Comparison of ENCODE assay signal across 9 cellular contexts in the genomic region with DNA sequence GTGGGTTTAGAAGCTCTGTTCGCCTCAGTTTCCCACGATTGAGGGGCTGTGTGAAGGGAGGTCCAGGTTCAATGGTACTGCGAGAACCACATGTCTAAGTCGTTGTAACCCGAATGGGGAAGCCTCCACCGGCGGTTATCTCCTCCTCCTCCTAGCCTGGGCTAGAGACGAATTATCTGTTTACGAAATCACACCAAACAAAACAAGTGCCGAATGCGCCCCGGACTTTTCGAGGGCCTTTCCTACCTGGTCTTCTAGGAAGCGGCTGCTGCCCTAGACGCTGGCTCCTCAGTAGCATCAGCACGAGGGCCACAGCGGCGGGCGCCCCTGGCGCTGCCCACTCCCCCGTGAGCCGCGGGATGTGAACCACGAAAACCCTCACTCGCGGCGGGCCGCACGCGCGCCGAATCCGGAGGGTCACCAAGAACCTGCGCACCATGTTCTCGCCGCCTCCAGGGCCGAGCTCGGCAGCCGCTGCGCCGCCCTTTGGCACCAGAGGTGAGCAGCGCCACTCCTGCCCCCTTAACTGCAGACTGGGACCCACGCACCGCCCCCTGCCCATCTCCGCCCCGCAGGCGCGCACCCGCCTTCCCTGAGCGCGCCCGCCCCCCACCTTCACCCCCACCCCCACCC. TPM values are rescaled to one million over a fixed set of nuclear protein-coding genes. Genes with fewer than 3 reads are reported as not detected.
DNase-seq lines count a peak whose midpoint lies in the region; ATAC-seq and TF ChIP-seq lines count a peak whose summit lies in the region.
"Had no signal": no experiment of that assay in that cellular context is flagged by ENCODE, and none has a peak within 500 bp of the region (broad histone marks: within the 10 kb centered on the region; RNA-seq: fewer than 3 reads in every experiment).

CDKN2A (minus strand) TSS at position 500 of the 633 bp plus-strand sequence.

- no peaks in the 10 kb centered on the region for H3K79me2 ChIP-seq in parathyroid adenoma

- H3K27me3 ChIP-seq in AG04450 (ENCODE audit: control insufficient read depth, insufficient read depth, low read length) (no peaks in the 10 kb centered on the region), gastroesophageal sphincter (peaks cover 46% of the 10 kb centered on the region), parathyroid adenoma (ENCODE audit: control insufficient read depth, insufficient read depth, low read length) (peaks cover 10% of the 10 kb centered on the region)

- TF ChIP-seq CTCF in AG04450 (IDR thresholded peaks at IDR 0.05; ENCODE audit: low read depth, low read length) (no peak), gastroesophageal sphincter (IDR thresholded peaks at IDR 0.05) (peak in 1 of 4 experiments; percentile 5), parathyroid adenoma (IDR thresholded peaks at IDR 0.05) (no peak)

- peak within 1 kb of the TSS; percentile 86 for H3K4me3 ChIP-seq in AG04450 (ENCODE audit: low read depth, low read length)
- H3K4me3 ChIP-seq in gastroesophageal sphincter: peak within 1 kb of the TSS; percentile 71 to 79
- H3K4me3 ChIP-seq in parathyroid adenoma (ENCODE audit: low read depth, low read length): peak within 1 kb of the TSS; percentile 79

- TF ChIP-seq EP300 in gastroesophageal sphincter (IDR thresholded peaks at IDR 0.05): no peak

- POLR2A ChIA-PET in AG04450 (lab: Yijun Ruan, JAX): interaction anchor here (0.6 to 1.8 kb wide), 3 partner anchors 15 to 576 kb away, joined by 3 to 6 read pairs (median 4); no protein-coding TSS in a partner anchor

- no peak for TF ChIP-seq POLR2A in gastroesophageal sphincter (IDR thresholded peaks at IDR 0.05)

- H3K9me3 ChIP-seq in AG04450 (ENCODE audit: control insufficient read depth, insufficient read depth, low read length): peaks cover 6% of the 10 kb centered on the region; the same call in 1 of the 2 replicates
- H3K9me3 ChIP-seq in gastroesophageal sphincter: no peaks in the 10 kb centered on the region
- no peaks in the 10 kb centered on the region for H3K9me3 ChIP-seq in parathyroid adenoma (ENCODE audit: control insufficient read depth, low read length)

- peak within 1 kb of the TSS; percentile 54 for H2AFZ ChIP-seq in parathyroid adenoma

- H3K4me1 ChIP-seq in gastroesophageal sphincter: peaks cover 0 to 26% (median 0%) of the 10 kb centered on the region in 3 donors
- no peaks in the 10 kb centered on the region for H3K4me1 ChIP-seq in parathyroid adenoma

- H3K27ac ChIP-seq in AG04450 (ENCODE audit: low read depth, low read length) (peak within 1 kb of the TSS; percentile 85), gastroesophageal sphincter (peak within 1 kb of the TSS; percentile 41 to 87 (median 85)), parathyroid adenoma (peak within 1 kb of the TSS; percentile 74)

- no peak for DNase-seq in AG04450 (ENCODE audit: low read depth, low spot score)
- DNase-seq in NCI-H748 (lab: John Stamatoyannopoulos, UW; ENCODE audit: unreplicated experiment): peak; percentile 96
- peak; percentile 57 to 70 for DNase-seq in activated T-cell treated with anti-CD3 and anti-CD28 coated beads, Interleukin-2, amount 50 U/mL, for 48 hours
- no peak for DNase-seq in GDM1 (lab: John Stamatoyannopoulos, UW)

- CTCF ChIA-PET in AG04450 (lab: Charles Lee): interaction anchor here (0.6 to 8.0 kb wide), 8 partner anchors 14 to 250 kb away, joined by 3 to 69 read pairs (median 5); partner anchors contain the start of gene CDKN2B

- H3K36me3 ChIP-seq in gastroesophageal sphincter (no peaks in the 10 kb centered on the region), parathyroid adenoma (ENCODE audit: control insufficient read depth, insufficient read depth, low read length) (no peaks in the 10 kb centered on the region)

- 39% methylated on average over 5 of the region's 52 CpGs; no CpG with 5 or more reads in 1 of the 2 donors for WGBS in gastroesophageal sphincter (ENCODE audit: low coverage in 1 of 2), 2 donors

- ATAC-seq in GM18519 (IDR thresholded peaks at IDR 0.05; ENCODE audit: low FRiP score, unreplicated experiment) (peak; percentile 24), HG02973 (IDR thresholded peaks at IDR 0.05; ENCODE audit: unreplicated experiment) (peak; percentile 32), gastroesophageal sphincter (peak; percentile 27)

- peak within 1 kb of the TSS; percentile 91 for H3K4me2 ChIP-seq in parathyroid adenoma (ENCODE audit: low read length)

- no peak within 1 kb of the TSS for H3K9ac ChIP-seq in parathyroid adenoma

RNA-seq across cellular contexts. Expression of gene CDKN2A, which starts in this region (rescaled TPM):
- polyA plus RNA-seq in AG04450 (2011; rRNA removed): 29.7 and 40.4 TPM in 2 replicates
- polyA minus RNA-seq in AG04450 (2011; rRNA and poly(A)+ RNA removed): 9.0 and 11.1 TPM in 2 replicates
- total RNA-seq in gastroesophageal sphincter: 1 to 10 TPM in 2 of 4 donors, under 1 TPM in 1, not detected in 1; 0.94 to 9.7 (median 2.7) TPM
- total RNA-seq: HT1080 had no signal

Comparison
In these comparisons a context has a peak if more than half of its experiments do, and no peak if none do; other contexts are left out.
1. DNase-seq: peak in NCI-H748 (single experiment) and activated T-cell treated with anti-CD3 and anti-CD28 coated beads, Interleukin-2, amount 50 U/mL, for 48 hours (2 of 2); none in AG04450 (single experiment) and GDM1 (single experiment).
2. Peak in every context shown above with its lines, with median percentiles within 50 percentile points of each other: H3K27ac ChIP-seq, H3K4me3 ChIP-seq and ATAC-seq.